Comparison of ENCODE assay signal across 16 cellular contexts in the genomic region with DNA sequence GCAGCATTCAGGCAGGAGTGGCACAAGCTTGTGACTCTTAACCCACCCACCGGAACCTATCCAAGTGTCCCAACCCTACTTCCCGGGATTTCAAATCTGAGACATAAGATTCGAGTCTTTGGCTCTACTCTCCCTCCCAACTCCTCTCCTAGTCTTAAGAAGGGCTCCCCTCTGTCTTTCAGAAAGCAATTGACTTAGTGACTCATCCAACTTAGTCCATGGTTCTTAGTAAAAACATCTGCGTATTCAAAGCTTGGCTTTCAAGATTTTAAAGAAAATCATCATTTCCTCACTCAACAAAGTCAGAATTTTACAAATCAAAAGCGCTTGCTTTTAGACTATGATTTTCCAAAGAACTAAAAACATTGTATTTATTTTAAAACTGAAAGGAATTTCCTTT.
"Had no signal": no experiment of that assay in that cellular context is flagged by ENCODE, and none has a peak within 500 bp of the region (broad histone marks: within the 10 kb centered on the region; RNA-seq: fewer than 3 reads in every experiment).

No MANE protein-coding gene starts in this region.

- H3K27me3 ChIP-seq: brain microvascular endothelial cell, gastrocnemius medialis, sigmoid colon, thyroid gland, uterus had no signal

- H3K27ac ChIP-seq: brain microvascular endothelial cell, gastrocnemius medialis, heart left ventricle, left ventricle myocardium inferior, sigmoid colon, thyroid gland, uterus had no signal

- H3K4me1 ChIP-seq: gastrocnemius medialis, heart left ventricle, left ventricle myocardium inferior, sigmoid colon, thyroid gland, uterus had no signal

- DNase-seq: activated CD4-positive, alpha-beta T cell treated with anti-CD3 and anti-CD28 coated beads, Interleukin-2, amount 50 U/mL, for 48 hours; activated naive CD4-positive, alpha-beta T cell treated with Interleukin-2 at 50 U/mL for 16 hours; anterior cingulate cortex; brain microvascular endothelial cell; cortex of kidney; effector CD4-positive, alpha-beta T cell; gastrocnemius medialis; heart left ventricle; kidney; left ventricle myocardium inferior; natural killer cell; sigmoid colon; stimulated activated CD4-positive, alpha-beta T cell treated with anti-CD3 and anti-CD28 coated beads, Interleukin-2, amount 100 ng/mL, for 24 hours; T1000; thyroid gland; uterus had no signal

- H3K4me3 ChIP-seq: gastrocnemius medialis, heart left ventricle, left ventricle myocardium inferior, sigmoid colon, thyroid gland, uterus had no signal

- H3K9me3 ChIP-seq: gastrocnemius medialis, heart left ventricle, left ventricle myocardium inferior, sigmoid colon, thyroid gland, uterus had no signal

- H3K36me3 ChIP-seq: brain microvascular endothelial cell, gastrocnemius medialis, heart left ventricle, left ventricle myocardium inferior, sigmoid colon, thyroid gland, uterus had no signal
